ENCODE assay signal across 3 cellular contexts in genomic region chr2:241188386-241189092, GRCh38.
TF ChIP-seq lines count a peak whose summit lies in the region.

Gene ANO7 (plus strand): TSS chr2:241188677. CDS start chr2:241190064, 1,387 bp downstream.

TF ChIP-seq in A549, 52 proteins besides CTCF, POLR2A, EP300 and RAD21 (continued from another document):
- TF ChIP-seq POLR2AphosphoS2 (conservative IDR thresholded peaks at IDR 0.05; ENCODE audit: low read length) (no peak), CHD4 (IDR thresholded peaks at IDR 0.05; ENCODE audit: borderline replicate concordance) (no peak), TP53 (CRISPR knock-in tag; IDR thresholded peaks at IDR 0.05) (no peak), RCOR1 (IDR thresholded peaks at IDR 0.05; ENCODE audit: low read depth, low read length) (no peak), REST (IDR thresholded peaks at IDR 0.05) (no peak), HOXA7 (CRISPR knock-in tag; IDR thresholded peaks at IDR 0.05) (no peak), ZSCAN20 (CRISPR knock-in tag; IDR thresholded peaks at IDR 0.05) (no peak), ZC3H11A (IDR thresholded peaks at IDR 0.05) (no peak), CBX2 (IDR thresholded peaks at IDR 0.05; ENCODE audit: borderline replicate concordance, low read depth) (no peak), CBX8 (IDR thresholded peaks at IDR 0.05) (no peak), JUN (IDR thresholded peaks at IDR 0.05) (no peak), HMGXB4 (CRISPR knock-in tag; IDR thresholded peaks at IDR 0.05; ENCODE audit: borderline replicate concordance) (no peak)
- TF ChIP-seq, protein P1, sequence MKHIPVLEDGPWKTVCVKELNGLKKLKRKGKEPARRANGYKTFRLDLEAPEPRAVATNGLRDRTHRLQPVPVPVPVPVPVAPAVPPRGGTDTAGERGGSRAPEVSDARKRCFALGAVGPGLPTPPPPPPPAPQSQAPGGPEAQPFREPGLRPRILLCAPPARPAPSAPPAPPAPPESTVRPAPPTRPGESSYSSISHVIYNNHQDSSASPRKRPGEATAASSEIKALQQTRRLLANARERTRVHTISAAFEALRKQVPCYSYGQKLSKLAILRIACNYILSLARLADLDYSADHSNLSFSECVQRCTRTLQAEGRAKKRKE (CRISPR knock-in tag; IDR thresholded peaks at IDR 0.05; ENCODE audit: low read depth): no peak
TF ChIP-seq in A549: peak in this region for 0.

TF ChIP-seq in GM23338, 12 proteins besides CTCF, POLR2A, EP300 and RAD21:
- no peak for TF ChIP-seq POLR2AphosphoS5 (IDR thresholded peaks at IDR 0.05; ENCODE audit: low read depth)
- no peak for TF ChIP-seq CREB1 (CRISPR knock-in tag; IDR thresholded peaks at IDR 0.05; ENCODE audit: low read depth)

TF ChIP-seq in HepG2, 621 proteins besides CTCF, POLR2A, EP300 and RAD21 (continued from another document):
- no peak for TF ChIP-seq THYN1 (CRISPR knock-in tag; IDR thresholded peaks at IDR 0.05; ENCODE audit: borderline replicate concordance, low read depth)
- TF ChIP-seq HNRNPH1 (optimal IDR thresholded peaks at IDR 0.05; ENCODE audit: low read depth, low read length): no peak
- no peak for TF ChIP-seq ZNF329 (CRISPR knock-in tag; IDR thresholded peaks at IDR 0.05; ENCODE audit: low read depth)
- TF ChIP-seq ZNF574 (CRISPR knock-in tag; IDR thresholded peaks at IDR 0.05): no peak
- no peak for TF ChIP-seq SPEN (CRISPR knock-in tag; IDR thresholded peaks at IDR 0.05; ENCODE audit: low read depth)
- TF ChIP-seq TCF7L2 (IDR thresholded peaks at IDR 0.05; ENCODE audit: low read depth, low read length): no peak
- TF ChIP-seq RFXANK (CRISPR knock-in tag; IDR thresholded peaks at IDR 0.05): no peak
- TF ChIP-seq ZNF687 (CRISPR knock-in tag; IDR thresholded peaks at IDR 0.05): peak; percentile 36
- TF ChIP-seq, protein P2, sequence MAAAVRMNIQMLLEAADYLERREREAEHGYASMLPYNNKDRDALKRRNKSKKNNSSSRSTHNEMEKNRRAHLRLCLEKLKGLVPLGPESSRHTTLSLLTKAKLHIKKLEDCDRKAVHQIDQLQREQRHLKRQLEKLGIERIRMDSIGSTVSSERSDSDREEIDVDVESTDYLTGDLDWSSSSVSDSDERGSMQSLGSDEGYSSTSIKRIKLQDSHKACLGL (CRISPR knock-in tag; IDR thresholded peaks at IDR 0.05): 0 out of 2 replicates have a peak, but pooled peaks have one; percentile 44
- TF ChIP-seq HBP1 (CRISPR knock-in tag; IDR thresholded peaks at IDR 0.05; ENCODE audit: low read depth): no peak
- no peak for TF ChIP-seq SNAPC4 (CRISPR knock-in tag; IDR thresholded peaks at IDR 0.05)
- no peak for TF ChIP-seq ZNF432 (CRISPR knock-in tag; IDR thresholded peaks at IDR 0.05; ENCODE audit: borderline replicate concordance)
- TF ChIP-seq ZNF777 (CRISPR knock-in tag; IDR thresholded peaks at IDR 0.05): 0 out of 2 replicates have a peak, but pooled peaks have one; percentile 25
- TF ChIP-seq SNAI1 (CRISPR knock-in tag; IDR thresholded peaks at IDR 0.05; ENCODE audit: borderline replicate concordance): no peak
- TF ChIP-seq, protein P3, sequence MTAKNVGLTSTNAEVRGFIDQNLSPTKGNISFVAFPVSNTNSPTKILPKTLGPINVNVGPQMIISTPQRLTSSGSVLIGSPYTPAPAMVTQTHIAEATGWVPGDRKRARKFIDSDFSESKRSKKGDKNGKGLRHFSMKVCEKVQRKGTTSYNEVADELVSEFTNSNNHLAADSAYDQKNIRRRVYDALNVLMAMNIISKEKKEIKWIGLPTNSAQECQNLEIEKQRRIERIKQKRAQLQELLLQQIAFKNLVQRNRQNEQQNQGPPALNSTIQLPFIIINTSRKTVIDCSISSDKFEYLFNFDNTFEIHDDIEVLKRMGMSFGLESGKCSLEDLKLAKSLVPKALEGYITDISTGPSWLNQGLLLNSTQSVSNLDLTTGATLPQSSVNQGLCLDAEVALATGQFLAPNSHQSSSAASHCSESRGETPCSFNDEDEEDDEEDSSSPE (CRISPR knock-in tag; IDR thresholded peaks at IDR 0.05): no peak
- TF ChIP-seq HNRNPUL1 (IDR thresholded peaks at IDR 0.05; ENCODE audit: low read depth, low read length): no peak
- TF ChIP-seq SP1 (IDR thresholded peaks at IDR 0.05): no peak
- no peak for TF ChIP-seq SP1 (CRISPR knock-in tag; IDR thresholded peaks at IDR 0.05)
- peak; percentile 29; the same call in 1 of the 2 replicates for TF ChIP-seq GABPB1 (CRISPR knock-in tag; IDR thresholded peaks at IDR 0.05)
- TF ChIP-seq, protein P4, sequence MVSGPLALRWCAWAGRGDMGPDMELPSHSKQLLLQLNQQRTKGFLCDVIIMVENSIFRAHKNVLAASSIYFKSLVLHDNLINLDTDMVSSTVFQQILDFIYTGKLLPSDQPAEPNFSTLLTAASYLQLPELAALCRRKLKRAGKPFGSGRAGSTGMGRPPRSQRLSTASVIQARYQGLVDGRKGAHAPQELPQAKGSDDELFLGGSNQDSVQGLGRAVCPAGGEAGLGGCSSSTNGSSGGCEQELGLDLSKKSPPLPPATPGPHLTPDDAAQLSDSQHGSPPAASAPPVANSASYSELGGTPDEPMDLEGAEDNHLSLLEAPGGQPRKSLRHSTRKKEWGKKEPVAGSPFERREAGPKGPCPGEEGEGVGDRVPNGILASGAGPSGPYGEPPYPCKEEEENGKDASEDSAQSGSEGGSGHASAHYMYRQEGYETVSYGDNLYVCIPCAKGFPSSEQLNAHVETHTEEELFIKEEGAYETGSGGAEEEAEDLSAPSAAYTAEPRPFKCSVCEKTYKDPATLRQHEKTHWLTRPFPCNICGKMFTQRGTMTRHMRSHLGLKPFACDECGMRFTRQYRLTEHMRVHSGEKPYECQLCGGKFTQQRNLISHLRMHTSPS (CRISPR knock-in tag; IDR thresholded peaks at IDR 0.05; ENCODE audit: low read depth): 0 out of 2 replicates have a peak, but pooled peaks have one; percentile 28
- TF ChIP-seq TSC22D2 (CRISPR knock-in tag; IDR thresholded peaks at IDR 0.05; ENCODE audit: borderline replicate concordance): no peak
TF ChIP-seq in HepG2: peak in this region for 6.
